2 cellular contexts compared by ENCODE assay signal in the genomic region with DNA sequence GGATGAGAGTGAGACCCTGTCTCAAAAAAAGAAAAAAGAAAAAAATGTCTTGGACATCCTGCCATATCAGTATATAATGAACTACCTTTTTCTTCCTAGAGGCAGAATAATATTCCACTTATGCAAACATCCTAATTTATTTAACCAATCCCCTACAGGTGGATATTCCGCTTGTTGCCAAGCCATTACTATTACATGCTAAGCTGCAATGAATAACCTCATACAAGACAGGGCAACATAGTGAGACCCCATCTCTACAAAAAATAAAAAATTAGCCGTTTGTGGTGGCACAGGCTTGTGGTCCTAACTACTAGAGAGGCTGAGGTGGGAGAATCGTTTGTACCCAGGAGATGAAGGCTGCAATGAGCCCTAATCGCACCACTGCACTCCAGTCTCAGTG.
A peak's percentile ranks its signal among the peaks of the same experiment; 100 is the strongest.
TF ChIP-seq lines count a peak whose summit lies in the region.

No MANE protein-coding gene starts in this region.

TF ChIP-seq in WTC11, 78 proteins besides CTCF, POLR2A, EP300 and RAD21:
- TF ChIP-seq ZNF121 (CRISPR knock-in tag; IDR thresholded peaks at IDR 0.05) (peak; percentile 84; the same call in 1 of the 2 replicates), TP53 (CRISPR knock-in tag; IDR thresholded peaks at IDR 0.05) (no peak)

TF ChIP-seq in H1, 55 proteins besides CTCF, POLR2A, EP300 and RAD21:
- TF ChIP-seq RBBP5 (IDR thresholded peaks at IDR 0.05; ENCODE audit: borderline replicate concordance, low read depth, low read length) (no peak), KDM1A (IDR thresholded peaks at IDR 0.05; ENCODE audit: borderline replicate concordance, low read length) (peak; percentile 57; the same call in 1 of the 2 replicates)
